In the genomic region with DNA sequence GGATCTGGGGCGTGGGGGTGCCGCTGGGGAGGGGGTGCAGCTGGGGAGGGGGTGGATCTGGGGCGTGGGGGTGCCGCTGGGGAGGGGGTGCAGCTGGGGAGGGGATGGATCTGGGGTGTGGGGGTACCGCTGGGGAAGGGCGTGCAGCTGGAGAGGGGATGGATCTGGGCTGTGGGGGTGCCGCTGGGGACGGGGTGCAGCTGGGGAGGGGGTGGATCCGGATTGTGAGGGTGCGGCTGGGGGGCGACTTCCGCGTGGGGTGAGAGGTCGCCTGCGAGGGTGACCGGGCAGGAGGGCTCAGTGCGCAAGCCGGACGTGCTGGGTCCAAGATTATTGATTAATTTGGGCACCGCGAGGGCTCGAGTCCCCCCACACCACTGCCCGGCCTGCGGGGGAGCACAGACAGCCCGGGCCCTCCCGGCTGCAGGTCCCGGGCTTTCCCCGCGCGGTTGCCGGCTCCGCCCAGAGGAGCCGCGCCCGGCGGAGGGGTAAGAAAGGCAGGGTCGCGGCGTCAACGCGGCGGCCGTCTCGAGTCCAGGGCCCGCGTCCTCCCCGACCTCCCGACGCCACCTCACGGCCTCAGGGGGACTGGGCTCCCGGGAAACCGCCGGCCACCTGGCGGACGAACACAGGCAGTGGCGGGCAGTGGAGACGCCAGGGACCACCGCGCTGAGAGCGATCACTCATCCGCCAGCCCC, we compare ENCODE assay signal across 7 cellular contexts. TPM values are rescaled to one million over a fixed set of nuclear protein-coding genes. Genes with fewer than 3 reads are reported as not detected.
DNase-seq lines count a peak whose midpoint lies in the region; ATAC-seq and TF ChIP-seq lines count a peak whose summit lies in the region.

No MANE protein-coding gene starts in this region.

- peaks cover 0 to 42% (median 15%) of the 10 kb centered on the region in 4 donors for H3K4me1 ChIP-seq in tibial nerve

- H3K27me3 Mint-ChIP-seq in memory B cell = no peaks in the 10 kb centered on the region

- peaks cover 0 to 42% (median 7%) of the 10 kb centered on the region in 3 donors for H3K36me3 ChIP-seq in tibial nerve

- no peaks in the 10 kb centered on the region for H3K9me3 ChIP-seq in tibial nerve

- H3K4me3 ChIP-seq in tibial nerve = peak overlapping the region; percentile 63 to 98 (median 88)

- peak; percentile 34 for ATAC-seq in GM21786 (IDR thresholded peaks at IDR 0.05; ENCODE audit: unreplicated experiment)
- ATAC-seq in memory B cell (ENCODE audit: low read depth) = peak; percentile 60

- H3K36me3 Mint-ChIP-seq in memory B cell = peaks cover 8% of the 10 kb centered on the region

- TF ChIP-seq POLR2A in tibial nerve (IDR thresholded peaks at IDR 0.05) = no peak

- peak overlapping the region; percentile 79 for H3K27ac Mint-ChIP-seq in memory B cell

- DNase-seq in RKO (ENCODE audit: low spot score) (peak; percentile 92), memory B cell (ENCODE audit: low spot score in 2 of 2) (peak in 1 of 2 donors; percentile 68), tibial nerve (ENCODE audit: low spot score in 2 of 2) (no peak)

- 1 to 2% methylated on average over 41 to 55 of the region's 61 CpGs for WGBS in tibial nerve, 2 donors

- H3K4me3 Mint-ChIP-seq in memory B cell = peak overlapping the region; percentile 82

- TF ChIP-seq EP300 in Ishikawa (IDR thresholded peaks at IDR 0.05; ENCODE audit: borderline replicate concordance) = no peak
- TF ChIP-seq EP300 in tibial nerve (IDR thresholded peaks at IDR 0.05) = peak in 1 of 2 donors; percentile 4

- H3K27me3 ChIP-seq in tibial nerve = no peaks in the 10 kb centered on the region

- TF ChIP-seq RAD21 in Ishikawa (IDR thresholded peaks at IDR 0.05; ENCODE audit: low read depth) = peak; percentile 19; the same call in 1 of the 2 replicates

- peaks cover 14% of the 10 kb centered on the region for H3K4me1 Mint-ChIP-seq in memory B cell

- peak; percentile 59 for TF ChIP-seq CTCF in GM12873 (IDR thresholded peaks at IDR 0.05; ENCODE audit: insufficient read depth, low read depth, low read length, missing control alignments)
- peak; percentile 32 to 71 (median 44) for TF ChIP-seq CTCF in tibial nerve (IDR thresholded peaks at IDR 0.05)

- no peaks in the 10 kb centered on the region for H3K9me3 Mint-ChIP-seq in memory B cell

- H3K27ac ChIP-seq in cingulate gyrus (ENCODE audit: low read depth, low read length) (peak overlapping the region; percentile 65), tibial nerve (peak overlapping the region; percentile 88 to 99 (median 93))

TF ChIP-seq in Ishikawa, 13 proteins besides CTCF, POLR2A, EP300 and RAD21:
- TF ChIP-seq, protein P1, sequence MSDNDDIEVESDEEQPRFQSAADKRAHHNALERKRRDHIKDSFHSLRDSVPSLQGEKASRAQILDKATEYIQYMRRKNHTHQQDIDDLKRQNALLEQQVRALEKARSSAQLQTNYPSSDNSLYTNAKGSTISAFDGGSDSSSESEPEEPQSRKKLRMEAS (IDR thresholded peaks at IDR 0.05) = peak; percentile 10
- TF ChIP-seq TAF1 (IDR thresholded peaks at IDR 0.05; ENCODE audit: low read depth) = no peak; the same call in 1 of the 2 replicates
- TF ChIP-seq ZBTB7A (IDR thresholded peaks at IDR 0.05; ENCODE audit: low read depth) = peak; percentile 94
- TF ChIP-seq TCF12 (IDR thresholded peaks at IDR 0.05; ENCODE audit: low read depth) = no peak; the same call in 1 of the 2 replicates

RNA-seq across cellular contexts. Expression of a gene that starts 0.6 kb away (rescaled TPM):
- 100 to 1,000 TPM in 1 of 4 donors, 10 to 100 TPM in 3; 77.1 to 161 (median 98.3) TPM for total RNA-seq in tibial nerve

RNA-seq across cellular contexts. Expression of a gene that starts 0.9 kb away (rescaled TPM):
- 10 to 100 TPM; 12.0 to 25.2 (median 18.7) TPM for total RNA-seq in tibial nerve

RNA-seq across cellular contexts. Expression of a gene that starts 27.6 kb away (rescaled TPM):
- total RNA-seq in tibial nerve = 10 to 100 TPM; 40.8 to 61.5 (median 42.4) TPM

RNA-seq across cellular contexts. Expression of a gene that starts 39.2 kb away (rescaled TPM):
- total RNA-seq in tibial nerve = 10 to 100 TPM; 13.8 to 17.4 (median 15.8) TPM

RNA-seq across cellular contexts. Expression of a gene that starts 54.4 kb away (rescaled TPM):
- 10 to 100 TPM; 26.4 to 83.1 (median 50.1) TPM for total RNA-seq in tibial nerve
